Comparison of ENCODE assay signal across 33 cellular contexts in the genomic region with DNA sequence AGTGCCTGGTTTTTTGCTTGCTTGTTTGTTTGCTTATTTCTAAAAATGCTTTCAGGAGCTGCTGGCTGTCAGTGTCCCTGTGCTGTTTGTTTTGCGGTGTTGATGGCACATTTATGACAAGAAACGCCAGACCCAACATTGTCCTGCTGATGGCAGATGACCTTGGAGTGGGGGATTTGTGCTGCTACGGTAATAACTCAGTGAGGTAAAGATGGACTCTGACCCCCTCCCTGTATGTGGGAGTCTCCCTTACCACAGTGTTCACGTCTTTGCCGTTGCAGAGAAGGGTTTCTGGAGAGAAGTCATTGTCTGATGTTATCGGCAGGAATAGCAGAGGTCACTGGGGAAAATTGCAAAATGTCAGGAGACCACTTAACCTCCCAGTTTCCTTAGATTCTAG. TPM values are rescaled to one million over a fixed set of nuclear protein-coding genes. Genes with fewer than 3 reads are reported as not detected.
"Had no signal": no experiment of that assay in that cellular context is flagged by ENCODE, and none has a peak within 500 bp of the region (broad histone marks: within the 10 kb centered on the region; RNA-seq: fewer than 3 reads in every experiment).

A gene with protein sequence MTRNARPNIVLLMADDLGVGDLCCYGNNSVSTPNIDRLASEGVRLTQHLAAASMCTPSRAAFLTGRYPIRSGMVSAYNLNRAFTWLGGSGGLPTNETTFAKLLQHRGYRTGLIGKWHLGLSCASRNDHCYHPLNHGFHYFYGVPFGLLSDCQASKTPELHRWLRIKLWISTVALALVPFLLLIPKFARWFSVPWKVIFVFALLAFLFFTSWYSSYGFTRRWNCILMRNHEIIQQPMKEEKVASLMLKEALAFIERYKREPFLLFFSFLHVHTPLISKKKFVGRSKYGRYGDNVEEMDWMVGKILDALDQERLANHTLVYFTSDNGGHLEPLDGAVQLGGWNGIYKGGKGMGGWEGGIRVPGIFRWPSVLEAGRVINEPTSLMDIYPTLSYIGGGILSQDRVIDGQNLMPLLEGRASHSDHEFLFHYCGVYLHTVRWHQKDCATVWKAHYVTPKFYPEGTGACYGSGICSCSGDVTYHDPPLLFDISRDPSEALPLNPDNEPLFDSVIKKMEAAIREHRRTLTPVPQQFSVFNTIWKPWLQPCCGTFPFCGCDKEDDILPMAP (plus strand): TSS at position 47 of the 400 bp plus-strand sequence. CDS start 67 bp downstream, at position 114.

- FAIRE-seq: islet of Langerhans, kidney, pancreas had no signal

- H3K9me3 Mint-ChIP-seq: stimulated activated naive CD8-positive, alpha-beta T cell treated with anti-CD3 and anti-CD28 coated beads, Interleukin-15, amount 100 ng/mL, for 72 hours had no signal

- H3K4me3 ChIP-seq: left lung, lower lobe of right lung, pancreas, prostate gland, sigmoid colon, smooth muscle cell, tibial nerve, uterus had no signal

- H3K27me3 Mint-ChIP-seq: stimulated activated memory B cell treated with anti-CD40 and anti-IgM and Interleukin-4, amounts not matched to agents 10 μg/mL and 1 μg/mL and 100 μg/mL, for 72 hours; stimulated activated naive CD8-positive, alpha-beta T cell treated with anti-CD3 and anti-CD28 coated beads, Interleukin-15, amount 100 ng/mL, for 72 hours; type B pancreatic cell had no signal

- H3K27ac Mint-ChIP-seq: immature natural killer cell; naive thymus-derived CD8-positive, alpha-beta T cell; nephron; stimulated activated memory B cell treated with anti-CD40 and anti-IgM and Interleukin-4, amounts not matched to agents 10 μg/mL and 1 μg/mL and 100 μg/mL, for 72 hours; stimulated activated naive CD8-positive, alpha-beta T cell treated with anti-CD3 and anti-CD28 coated beads, Interleukin-15, amount 100 ng/mL, for 72 hours; type B pancreatic cell had no signal

- H3K9me3 ChIP-seq: lower lobe of right lung, pancreas, prostate gland, sigmoid colon had no signal

- H3K36me3 Mint-ChIP-seq: stimulated activated memory B cell treated with anti-CD40 and anti-IgM and Interleukin-4, amounts not matched to agents 10 μg/mL and 1 μg/mL and 100 μg/mL, for 72 hours had no signal

- ATAC-seq: left colon; left lung; lower lobe of right lung; naive thymus-derived CD8-positive, alpha-beta T cell; pancreas; right cardiac atrium; stimulated activated memory B cell treated with anti-CD40 and anti-IgM and Interleukin-4, amounts not matched to agents 10 μg/mL and 1 μg/mL and 100 μg/mL, for 72 hours; stimulated activated naive CD8-positive, alpha-beta T cell treated with anti-CD3 and anti-CD28 coated beads, Interleukin-15, amount 100 ng/mL, for 72 hours had no signal

- H3K4me1 Mint-ChIP-seq: immature natural killer cell; naive thymus-derived CD8-positive, alpha-beta T cell; nephron; neural crest cell; stimulated activated memory B cell treated with anti-CD40 and anti-IgM and Interleukin-4, amounts not matched to agents 10 μg/mL and 1 μg/mL and 100 μg/mL, for 72 hours; stimulated activated naive CD8-positive, alpha-beta T cell treated with anti-CD3 and anti-CD28 coated beads, Interleukin-15, amount 100 ng/mL, for 72 hours had no signal

- DNase-seq: hypothalamus; immature natural killer cell; kidney; left colon; left lung; lower lobe of right lung; mammary epithelial cell; mesenchymal stem cell; naive thymus-derived CD8-positive, alpha-beta T cell; nucleus accumbens; pancreas; posterior cingulate gyrus; retina; right cardiac atrium; sigmoid colon; stimulated activated CD4-positive, alpha-beta T cell treated with anti-CD3 and anti-CD28 coated beads, Interleukin-1b, Interleukin-23, amount 100 ng/mL, for 48 hours; stimulated activated CD4-positive, alpha-beta T cell treated with anti-CD3 and anti-CD28 coated beads, Interleukin-2, amount 100 ng/mL, for 48 hours; stimulated activated CD4-positive, alpha-beta T cell treated with anti-CD3 and anti-CD28 coated beads, Interleukin-4, amount 100 ng/mL, for 4 hours; stimulated activated CD8-positive, alpha-beta memory T cell treated with anti-CD3 and anti-CD28 coated beads, Interleukin-4, amount 100 ng/mL, for 48 hours; stimulated activated naive CD4-positive, alpha-beta T cell treated with Interleukin-2 at 50 U/mL for 16 hours; stimulated activated naive CD8-positive, alpha-beta T cell treated with anti-CD3 and anti-CD28 coated beads, Interleukin-15, amount 100 ng/mL, for 72 hours; substantia nigra; uterus had no signal

- H3K27me3 ChIP-seq: left lung, pancreas, sigmoid colon, tibial nerve, uterus had no signal

- H3K4me3 Mint-ChIP-seq: immature natural killer cell; naive thymus-derived CD8-positive, alpha-beta T cell; nephron; neural crest cell; stimulated activated memory B cell treated with anti-CD40 and anti-IgM and Interleukin-4, amounts not matched to agents 10 μg/mL and 1 μg/mL and 100 μg/mL, for 72 hours; stimulated activated naive CD8-positive, alpha-beta T cell treated with anti-CD3 and anti-CD28 coated beads, Interleukin-15, amount 100 ng/mL, for 72 hours; type B pancreatic cell had no signal

- H3K36me3 ChIP-seq: left lung, lower lobe of right lung, pancreas, prostate gland, sigmoid colon, tibial nerve, uterus had no signal

- H3K4me1 ChIP-seq: left lung, lower lobe of right lung, pancreas, prostate gland, sigmoid colon, tibial nerve, uterus had no signal

- H3K4me2 ChIP-seq: smooth muscle cell had no signal

- H3K27ac ChIP-seq: left lung, lower lobe of right lung, pancreas, prostate gland, sigmoid colon, tibial nerve, uterus had no signal

RNA-seq across cellular contexts. Expression of the gene that starts here (rescaled TPM):
- total RNA-seq: kidney; left colon; left lung; liver; lower lobe of right lung; mammary epithelial cell; naive thymus-derived CD8-positive, alpha-beta T cell; neural crest cell; prostate gland; right cardiac atrium; sigmoid colon; smooth muscle cell; temporal lobe; tibial nerve; uterus had no signal
- polyA plus RNA-seq: immature natural killer cell; liver; mammary epithelial cell; naive thymus-derived CD8-positive, alpha-beta T cell; right cardiac atrium; sigmoid colon; smooth muscle cell had no signal
